ENCODE assay signal across 2 cellular contexts in genomic region chr12:87120440-87120839, GRCh38.
TF ChIP-seq lines count a peak whose summit lies in the region.

No MANE protein-coding gene starts in this region.

TF ChIP-seq in IMR-90, 13 proteins besides CTCF, POLR2A, EP300 and RAD21:
- TF ChIP-seq CEBPB (IDR thresholded peaks at IDR 0.05; ENCODE audit: low read depth, low read length) = no peak
- TF ChIP-seq ELK1 (IDR thresholded peaks at IDR 0.05; ENCODE audit: borderline replicate concordance, low read depth, low read length) = no peak
- no peak for TF ChIP-seq SMC3 (IDR thresholded peaks at IDR 0.05; ENCODE audit: low read depth, low read length)
- no peak for TF ChIP-seq FOS (IDR thresholded peaks at IDR 0.05; ENCODE audit: low read depth, low read length)
- no peak for TF ChIP-seq BHLHE40 (IDR thresholded peaks at IDR 0.05; ENCODE audit: low read depth, low read length)
- no peak for TF ChIP-seq RFX5 (IDR thresholded peaks at IDR 0.05; ENCODE audit: low read depth, low read length)

TF ChIP-seq in GM23338, 12 proteins besides CTCF, POLR2A, EP300 and RAD21:
- TF ChIP-seq ZNF114 (CRISPR knock-in tag; IDR thresholded peaks at IDR 0.05) (no peak), EZH2 (IDR thresholded peaks at IDR 0.05; ENCODE audit: low read depth, unreplicated experiment) (no peak), STAT1 (IDR thresholded peaks at IDR 0.05; ENCODE audit: unreplicated experiment) (no peak), EZH2phosphoT487 (IDR thresholded peaks at IDR 0.05; ENCODE audit: unreplicated experiment) (no peak), ZNF331 (CRISPR knock-in tag; IDR thresholded peaks at IDR 0.05; ENCODE audit: low read depth) (no peak), JUNB (IDR thresholded peaks at IDR 0.05; ENCODE audit: unreplicated experiment) (no peak), CREB1 (CRISPR knock-in tag; IDR thresholded peaks at IDR 0.05; ENCODE audit: low read depth) (no peak), POLR2AphosphoS5 (IDR thresholded peaks at IDR 0.05; ENCODE audit: low read depth) (no peak), NANOG (IDR thresholded peaks at IDR 0.05; ENCODE audit: borderline replicate concordance) (no peak)
- TF ChIP-seq, protein P1, sequence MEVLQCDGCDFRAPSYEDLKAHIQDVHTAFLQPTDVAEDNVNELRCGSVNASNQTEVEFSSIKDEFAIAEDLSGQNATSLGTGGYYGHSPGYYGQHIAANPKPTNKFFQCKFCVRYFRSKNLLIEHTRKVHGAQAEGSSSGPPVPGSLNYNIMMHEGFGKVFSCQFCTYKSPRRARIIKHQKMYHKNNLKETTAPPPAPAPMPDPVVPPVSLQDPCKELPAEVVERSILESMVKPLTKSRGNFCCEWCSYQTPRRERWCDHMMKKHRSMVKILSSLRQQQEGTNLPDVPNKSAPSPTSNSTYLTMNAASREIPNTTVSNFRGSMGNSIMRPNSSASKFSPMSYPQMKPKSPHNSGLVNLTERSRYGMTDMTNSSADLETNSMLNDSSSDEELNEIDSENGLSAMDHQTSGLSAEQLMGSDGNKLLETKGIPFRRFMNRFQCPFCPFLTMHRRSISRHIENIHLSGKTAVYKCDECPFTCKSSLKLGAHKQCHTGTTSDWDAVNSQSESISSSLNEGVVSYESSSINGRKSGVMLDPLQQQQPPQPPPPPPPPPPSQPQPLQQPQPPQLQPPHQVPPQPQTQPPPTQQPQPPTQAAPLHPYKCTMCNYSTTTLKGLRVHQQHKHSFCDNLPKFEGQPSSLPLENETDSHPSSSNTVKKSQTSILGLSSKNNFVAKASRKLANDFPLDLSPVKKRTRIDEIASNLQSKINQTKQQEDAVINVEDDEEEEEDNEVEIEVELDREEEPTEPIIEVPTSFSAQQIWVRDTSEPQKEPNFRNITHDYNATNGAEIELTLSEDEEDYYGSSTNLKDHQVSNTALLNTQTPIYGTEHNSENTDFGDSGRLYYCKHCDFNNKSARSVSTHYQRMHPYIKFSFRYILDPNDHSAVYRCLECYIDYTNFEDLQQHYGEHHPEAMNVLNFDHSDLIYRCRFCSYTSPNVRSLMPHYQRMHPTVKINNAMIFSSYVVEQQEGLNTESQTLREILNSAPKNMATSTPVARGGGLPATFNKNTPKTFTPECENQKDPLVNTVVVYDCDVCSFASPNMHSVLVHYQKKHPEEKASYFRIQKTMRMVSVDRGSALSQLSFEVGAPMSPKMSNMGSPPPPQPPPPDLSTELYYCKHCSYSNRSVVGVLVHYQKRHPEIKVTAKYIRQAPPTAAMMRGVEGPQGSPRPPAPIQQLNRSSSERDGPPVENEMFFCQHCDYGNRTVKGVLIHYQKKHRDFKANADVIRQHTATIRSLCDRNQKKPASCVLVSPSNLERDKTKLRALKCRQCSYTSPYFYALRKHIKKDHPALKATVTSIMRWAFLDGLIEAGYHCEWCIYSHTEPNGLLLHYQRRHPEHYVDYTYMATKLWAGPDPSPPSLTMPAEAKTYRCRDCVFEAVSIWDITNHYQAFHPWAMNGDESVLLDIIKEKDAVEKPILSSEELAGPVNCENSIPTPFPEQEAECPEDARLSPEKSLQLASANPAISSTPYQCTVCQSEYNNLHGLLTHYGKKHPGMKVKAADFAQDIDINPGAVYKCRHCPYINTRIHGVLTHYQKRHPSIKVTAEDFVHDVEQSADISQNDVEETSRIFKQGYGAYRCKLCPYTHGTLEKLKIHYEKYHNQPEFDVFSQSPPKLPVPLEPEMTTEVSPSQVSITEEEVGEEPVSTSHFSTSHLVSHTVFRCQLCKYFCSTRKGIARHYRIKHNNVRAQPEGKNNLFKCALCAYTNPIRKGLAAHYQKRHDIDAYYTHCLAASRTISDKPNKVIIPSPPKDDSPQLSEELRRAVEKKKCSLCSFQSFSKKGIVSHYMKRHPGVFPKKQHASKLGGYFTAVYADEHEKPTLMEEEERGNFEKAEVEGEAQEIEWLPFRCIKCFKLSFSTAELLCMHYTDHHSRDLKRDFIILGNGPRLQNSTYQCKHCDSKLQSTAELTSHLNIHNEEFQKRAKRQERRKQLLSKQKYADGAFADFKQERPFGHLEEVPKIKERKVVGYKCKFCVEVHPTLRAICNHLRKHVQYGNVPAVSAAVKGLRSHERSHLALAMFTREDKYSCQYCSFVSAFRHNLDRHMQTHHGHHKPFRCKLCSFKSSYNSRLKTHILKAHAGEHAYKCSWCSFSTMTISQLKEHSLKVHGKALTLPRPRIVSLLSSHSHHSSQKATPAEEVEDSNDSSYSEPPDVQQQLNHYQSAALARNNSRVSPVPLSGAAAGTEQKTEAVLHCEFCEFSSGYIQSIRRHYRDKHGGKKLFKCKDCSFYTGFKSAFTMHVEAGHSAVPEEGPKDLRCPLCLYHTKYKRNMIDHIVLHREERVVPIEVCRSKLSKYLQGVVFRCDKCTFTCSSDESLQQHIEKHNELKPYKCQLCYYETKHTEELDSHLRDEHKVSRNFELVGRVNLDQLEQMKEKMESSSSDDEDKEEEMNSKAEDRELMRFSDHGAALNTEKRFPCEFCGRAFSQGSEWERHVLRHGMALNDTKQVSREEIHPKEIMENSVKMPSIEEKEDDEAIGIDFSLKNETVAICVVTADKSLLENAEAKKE (CRISPR knock-in tag; IDR thresholded peaks at IDR 0.05) = no peak
- TF ChIP-seq, protein P2, sequence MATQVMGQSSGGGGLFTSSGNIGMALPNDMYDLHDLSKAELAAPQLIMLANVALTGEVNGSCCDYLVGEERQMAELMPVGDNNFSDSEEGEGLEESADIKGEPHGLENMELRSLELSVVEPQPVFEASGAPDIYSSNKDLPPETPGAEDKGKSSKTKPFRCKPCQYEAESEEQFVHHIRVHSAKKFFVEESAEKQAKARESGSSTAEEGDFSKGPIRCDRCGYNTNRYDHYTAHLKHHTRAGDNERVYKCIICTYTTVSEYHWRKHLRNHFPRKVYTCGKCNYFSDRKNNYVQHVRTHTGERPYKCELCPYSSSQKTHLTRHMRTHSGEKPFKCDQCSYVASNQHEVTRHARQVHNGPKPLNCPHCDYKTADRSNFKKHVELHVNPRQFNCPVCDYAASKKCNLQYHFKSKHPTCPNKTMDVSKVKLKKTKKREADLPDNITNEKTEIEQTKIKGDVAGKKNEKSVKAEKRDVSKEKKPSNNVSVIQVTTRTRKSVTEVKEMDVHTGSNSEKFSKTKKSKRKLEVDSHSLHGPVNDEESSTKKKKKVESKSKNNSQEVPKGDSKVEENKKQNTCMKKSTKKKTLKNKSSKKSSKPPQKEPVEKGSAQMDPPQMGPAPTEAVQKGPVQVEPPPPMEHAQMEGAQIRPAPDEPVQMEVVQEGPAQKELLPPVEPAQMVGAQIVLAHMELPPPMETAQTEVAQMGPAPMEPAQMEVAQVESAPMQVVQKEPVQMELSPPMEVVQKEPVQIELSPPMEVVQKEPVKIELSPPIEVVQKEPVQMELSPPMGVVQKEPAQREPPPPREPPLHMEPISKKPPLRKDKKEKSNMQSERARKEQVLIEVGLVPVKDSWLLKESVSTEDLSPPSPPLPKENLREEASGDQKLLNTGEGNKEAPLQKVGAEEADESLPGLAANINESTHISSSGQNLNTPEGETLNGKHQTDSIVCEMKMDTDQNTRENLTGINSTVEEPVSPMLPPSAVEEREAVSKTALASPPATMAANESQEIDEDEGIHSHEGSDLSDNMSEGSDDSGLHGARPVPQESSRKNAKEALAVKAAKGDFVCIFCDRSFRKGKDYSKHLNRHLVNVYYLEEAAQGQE (IDR thresholded peaks at IDR 0.05; ENCODE audit: unreplicated experiment) = no peak
- TF ChIP-seq, protein P3, sequence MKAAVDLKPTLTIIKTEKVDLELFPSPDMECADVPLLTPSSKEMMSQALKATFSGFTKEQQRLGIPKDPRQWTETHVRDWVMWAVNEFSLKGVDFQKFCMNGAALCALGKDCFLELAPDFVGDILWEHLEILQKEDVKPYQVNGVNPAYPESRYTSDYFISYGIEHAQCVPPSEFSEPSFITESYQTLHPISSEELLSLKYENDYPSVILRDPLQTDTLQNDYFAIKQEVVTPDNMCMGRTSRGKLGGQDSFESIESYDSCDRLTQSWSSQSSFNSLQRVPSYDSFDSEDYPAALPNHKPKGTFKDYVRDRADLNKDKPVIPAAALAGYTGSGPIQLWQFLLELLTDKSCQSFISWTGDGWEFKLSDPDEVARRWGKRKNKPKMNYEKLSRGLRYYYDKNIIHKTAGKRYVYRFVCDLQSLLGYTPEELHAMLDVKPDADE (IDR thresholded peaks at IDR 0.05) = no peak
